ENCODE assay signal across 17 cellular contexts in genomic region chr2:39549718-39550464, GRCh38.
A peak's percentile ranks its signal among the peaks of the same experiment; 100 is the strongest.
DNase-seq lines count a peak whose midpoint lies in the region; ATAC-seq and TF ChIP-seq lines count a peak whose summit lies in the region.
"Had no signal": no experiment of that assay in that cellular context is flagged by ENCODE, and none has a peak within 500 bp of the region (broad histone marks: within the 10 kb centered on the region; RNA-seq: fewer than 3 reads in every experiment).

No MANE protein-coding gene starts in this region.

- H3K4me1 Mint-ChIP-seq in GM23338 (peaks cover 3% of the 10 kb centered on the region; the same call in 1 of the 3 replicates), progenitor cell of endocrine pancreas (ENCODE audit: low read depth) (peaks cover 30% of the 10 kb centered on the region)

- no peaks in the 10 kb centered on the region for H4K20me1 ChIP-seq in GM23338 (replicated peaks; ENCODE audit: insufficient read depth)

- no peaks in the 10 kb centered on the region for H3K79me2 ChIP-seq in GM23338 (replicated peaks; ENCODE audit: insufficient read depth)

- no peak overlapping the region for H3K27ac ChIP-seq in GM23338 (ENCODE audit: low read depth)
- peak overlapping the region; percentile 96 for H3K27ac ChIP-seq in RWPE2 (ENCODE audit: poor library complexity, severe bottlenecking)
- peak overlapping the region; percentile 59 for H3K27ac ChIP-seq in epithelial cell of prostate

- H3K4me1 ChIP-seq in GM23338 (ENCODE audit: insufficient read depth) (peaks cover 3% of the 10 kb centered on the region; the same call in 1 of the 2 replicates), RWPE2 (ENCODE audit: insufficient read depth, poor library complexity, severe bottlenecking) (peaks cover 42% of the 10 kb centered on the region)

- H3K4me2 ChIP-seq in GM23338, result no peak overlapping the region

- H3F3A ChIP-seq in GM23338 (replicated peaks; ENCODE audit: low read depth), result no peaks in the 10 kb centered on the region

- H3K36me3 ChIP-seq in GM23338 (ENCODE audit: insufficient read depth), result no peaks in the 10 kb centered on the region
- no peaks in the 10 kb centered on the region for H3K36me3 ChIP-seq in RWPE2 (ENCODE audit: low read depth)
- H3K36me3 ChIP-seq: SJSA1 had no signal

- DNase-seq in GM23338 (ENCODE audit: low spot score), result peak; percentile 11
- no peak for DNase-seq in RWPE2 (ENCODE audit: low spot score)
- DNase-seq in epithelial cell of prostate (ENCODE audit: low read depth, low spot score), result no peak
- DNase-seq in progenitor cell of endocrine pancreas (ENCODE audit: low spot score, unreplicated experiment), result no peak
- DNase-seq in foreskin melanocyte, result no peak
- no peak for DNase-seq in RPMI8226
- no peak for DNase-seq in GM10248 (ENCODE audit: extremely low spot score)
- DNase-seq: AML-193, DMS 273 treated with DMSO at 0.1 percent for 48 hours, DND-41, HCEC 1CT, KBM-7, NCI-H1105 treated with DMSO at 0.1 percent for 48 hours, NCI-H1694 treated with DMSO at 0.1 percent for 48 hours, NCI-H510A treated with DMSO at 0.1 percent for 48 hours had no signal

- no peak overlapping the region for H3K4me3 Mint-ChIP-seq in GM23338
- H3K4me3 Mint-ChIP-seq in progenitor cell of endocrine pancreas (ENCODE audit: low read depth), result peak overlapping the region; percentile 37

- peaks cover 3% of the 10 kb centered on the region for H3K9me3 ChIP-seq in RWPE2 (ENCODE audit: severe bottlenecking)

- no peaks in the 10 kb centered on the region for H3K27me3 ChIP-seq in GM23338 (ENCODE audit: insufficient read depth)
- no peaks in the 10 kb centered on the region for H3K27me3 ChIP-seq in RWPE2 (ENCODE audit: insufficient read depth, poor library complexity, severe bottlenecking)
- H3K27me3 ChIP-seq: SJSA1 had no signal

- H3K27ac Mint-ChIP-seq in GM23338, result no peak overlapping the region
- peak overlapping the region; percentile 93 for H3K27ac Mint-ChIP-seq in progenitor cell of endocrine pancreas

- no peak overlapping the region for H3K4me3 ChIP-seq in GM23338
- H3K4me3 ChIP-seq in RWPE2 (ENCODE audit: severe bottlenecking), result no peak overlapping the region
- H3K4me3 ChIP-seq: PC-9, SJSA1 had no signal

- no peak for TF ChIP-seq CTCF in GM23338 (conservative IDR thresholded peaks at IDR 0.05; ENCODE audit: low read depth in 2 of 2)
- no peak for TF ChIP-seq CTCF in RWPE2 (IDR thresholded peaks at IDR 0.05; ENCODE audit: poor library complexity, severe bottlenecking)
- peak; percentile 13 for TF ChIP-seq CTCF in progenitor cell of endocrine pancreas (IDR thresholded peaks at IDR 0.05; ENCODE audit: unreplicated experiment)
- TF ChIP-seq CTCF in GM10248 (IDR thresholded peaks at IDR 0.05; ENCODE audit: control extremely low read depth, extremely low read depth, low read depth, missing control alignments), result no peak

- peak; percentile 40; the same call in 1 of the 3 replicates for ATAC-seq in GM23338
- no peak for ATAC-seq in RWPE2 (ENCODE audit: low read depth)

- no peaks in the 10 kb centered on the region for H3K27me3 Mint-ChIP-seq in GM23338 (ENCODE audit: insufficient read depth, low read depth, poor library complexity)
- peaks cover 2% of the 10 kb centered on the region for H3K27me3 Mint-ChIP-seq in progenitor cell of endocrine pancreas

- H3K9me3 Mint-ChIP-seq in GM23338, result no peaks in the 10 kb centered on the region
- H3K9me3 Mint-ChIP-seq in progenitor cell of endocrine pancreas (ENCODE audit: low read depth), result peaks cover 9% of the 10 kb centered on the region

- POLR2A ChIA-PET in GM10248 (lab: Yijun Ruan, JAX), result no interaction called here

- CTCF ChIA-PET in GM10248 (lab: Yijun Ruan, JAX), result interaction anchor here (0.7 kb wide), 1 partner anchor 10 kb away, joined by 4 read pairs; no protein-coding TSS in a partner anchor

- H2AFZ ChIP-seq in GM23338, result 0 out of 2 replicates have a peak overlapping the region, but pooled peaks have one; percentile 15
- H2AFZ ChIP-seq: PC-9 had no signal

- 0 out of 2 replicates have a peak, but pooled peaks cover 3% of the 10 kb centered on the region for H3K9me2 ChIP-seq in GM23338 (ENCODE audit: insufficient read depth)

- no peaks in the 10 kb centered on the region for H3K36me3 Mint-ChIP-seq in GM23338 (ENCODE audit: low read depth)
- peaks cover 1% of the 10 kb centered on the region for H3K36me3 Mint-ChIP-seq in progenitor cell of endocrine pancreas (ENCODE audit: insufficient read depth)

TF ChIP-seq in GM23338, 12 proteins besides CTCF, POLR2A, EP300 and RAD21 (continues in another document):
- no peak for TF ChIP-seq REST (IDR thresholded peaks at IDR 0.05; ENCODE audit: unreplicated experiment)
- TF ChIP-seq, protein P1, sequence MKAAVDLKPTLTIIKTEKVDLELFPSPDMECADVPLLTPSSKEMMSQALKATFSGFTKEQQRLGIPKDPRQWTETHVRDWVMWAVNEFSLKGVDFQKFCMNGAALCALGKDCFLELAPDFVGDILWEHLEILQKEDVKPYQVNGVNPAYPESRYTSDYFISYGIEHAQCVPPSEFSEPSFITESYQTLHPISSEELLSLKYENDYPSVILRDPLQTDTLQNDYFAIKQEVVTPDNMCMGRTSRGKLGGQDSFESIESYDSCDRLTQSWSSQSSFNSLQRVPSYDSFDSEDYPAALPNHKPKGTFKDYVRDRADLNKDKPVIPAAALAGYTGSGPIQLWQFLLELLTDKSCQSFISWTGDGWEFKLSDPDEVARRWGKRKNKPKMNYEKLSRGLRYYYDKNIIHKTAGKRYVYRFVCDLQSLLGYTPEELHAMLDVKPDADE (IDR thresholded peaks at IDR 0.05), result no peak
- TF ChIP-seq ZNF331 (CRISPR knock-in tag; IDR thresholded peaks at IDR 0.05; ENCODE audit: low read depth), result no peak
- no peak for TF ChIP-seq CREB1 (CRISPR knock-in tag; IDR thresholded peaks at IDR 0.05; ENCODE audit: low read depth)
- TF ChIP-seq NANOG (IDR thresholded peaks at IDR 0.05; ENCODE audit: borderline replicate concordance), result no peak
